13 cellular contexts compared by ENCODE assay signal in genomic region chr7:120550494-120551048, GRCh38.
DNase-seq lines count a peak whose midpoint lies in the region; ATAC-seq and TF ChIP-seq lines count a peak whose summit lies in the region.
"Had no signal": no experiment of that assay in that cellular context is flagged by ENCODE, and none has a peak within 500 bp of the region (broad histone marks: within the 10 kb centered on the region; RNA-seq: fewer than 3 reads in every experiment).

No MANE protein-coding gene starts in this region.

- peak; percentile 81 for DNase-seq in NCI-H69 (lab: John Stamatoyannopoulos, UW)
- DNase-seq in left kidney (ENCODE audit: low read depth, low spot score), result peak; percentile 34
- no peak for DNase-seq in inferior parietal cortex (ENCODE audit: extremely low spot score)
- DNase-seq in stimulated activated effector memory CD8-positive, alpha-beta T cell treated with anti-CD3 and anti-CD28 coated beads, Interleukin-12 subunit alpha, Interleukin-12 subunit beta, amount 100 ng/mL, for 72 hours (ENCODE audit: low spot score in 2 of 2), result no peak
- DNase-seq: activated CD4-positive, alpha-beta memory T cell treated with anti-CD3 and anti-CD28 coated beads for 36 hours; GOT3; SHP77 treated with DMSO at 0.1 percent for 48 hours; stimulated activated CD4-positive, alpha-beta T cell treated with anti-CD3 and anti-CD28 coated beads, Interleukin-1b, Interleukin-23, amount 100 ng/mL, for 48 hours; testis had no signal

- H3K4me1 Mint-ChIP-seq in stimulated activated effector memory CD8-positive, alpha-beta T cell treated with anti-CD3 and anti-CD28 coated beads, Interleukin-12 subunit alpha, Interleukin-12 subunit beta, amount 100 ng/mL, for 72 hours, result no peaks in the 10 kb centered on the region

- no peak overlapping the region for H3K27ac Mint-ChIP-seq in stimulated activated effector memory CD8-positive, alpha-beta T cell treated with anti-CD3 and anti-CD28 coated beads, Interleukin-12 subunit alpha, Interleukin-12 subunit beta, amount 100 ng/mL, for 72 hours
- H3K27ac Mint-ChIP-seq: activated CD4-positive, alpha-beta memory T cell treated with anti-CD3 and anti-CD28 coated beads for 36 hours; brain had no signal

- H3K36me3 Mint-ChIP-seq in stimulated activated effector memory CD8-positive, alpha-beta T cell treated with anti-CD3 and anti-CD28 coated beads, Interleukin-12 subunit alpha, Interleukin-12 subunit beta, amount 100 ng/mL, for 72 hours, result no peaks in the 10 kb centered on the region
- H3K36me3 Mint-ChIP-seq: activated CD4-positive, alpha-beta memory T cell treated with anti-CD3 and anti-CD28 coated beads for 36 hours; brain had no signal

- peaks cover 5% of the 10 kb centered on the region for H3K9me3 Mint-ChIP-seq in stimulated activated effector memory CD8-positive, alpha-beta T cell treated with anti-CD3 and anti-CD28 coated beads, Interleukin-12 subunit alpha, Interleukin-12 subunit beta, amount 100 ng/mL, for 72 hours
- H3K9me3 Mint-ChIP-seq: brain had no signal

- ATAC-seq in GM18868 (IDR thresholded peaks at IDR 0.05; ENCODE audit: unreplicated experiment) (peak; percentile 54), HG03039 (IDR thresholded peaks at IDR 0.05; ENCODE audit: unreplicated experiment) (peak; percentile 44), SK-N-SH treated with all-trans-retinoic acid at 6 μM for 48 hours (no peak)
- no peak for ATAC-seq in stimulated activated effector memory CD8-positive, alpha-beta T cell treated with anti-CD3 and anti-CD28 coated beads, Interleukin-12 subunit alpha, Interleukin-12 subunit beta, amount 100 ng/mL, for 72 hours

- H3K4me3 Mint-ChIP-seq in stimulated activated effector memory CD8-positive, alpha-beta T cell treated with anti-CD3 and anti-CD28 coated beads, Interleukin-12 subunit alpha, Interleukin-12 subunit beta, amount 100 ng/mL, for 72 hours, result no peak overlapping the region
- H3K4me3 Mint-ChIP-seq: activated CD4-positive, alpha-beta memory T cell treated with anti-CD3 and anti-CD28 coated beads for 36 hours; brain had no signal

TF ChIP-seq in SK-N-SH treated with all-trans-retinoic acid at 6 μM for 48 hours, 23 proteins besides CTCF, POLR2A, EP300 and RAD21:
- no peak for TF ChIP-seq ZNF70 (CRISPR knock-in tag; IDR thresholded peaks at IDR 0.05)
- TF ChIP-seq ZC3H10 (CRISPR knock-in tag; IDR thresholded peaks at IDR 0.05), result no peak
- no peak for TF ChIP-seq BACH2 (CRISPR knock-in tag; IDR thresholded peaks at IDR 0.05; ENCODE audit: borderline replicate concordance)
- TF ChIP-seq TCF4 (CRISPR knock-in tag; IDR thresholded peaks at IDR 0.05; ENCODE audit: borderline replicate concordance), result no peak
- no peak for TF ChIP-seq ZNF8 (CRISPR knock-in tag; IDR thresholded peaks at IDR 0.05)
- TF ChIP-seq OSR1 (CRISPR knock-in tag; IDR thresholded peaks at IDR 0.05), result no peak
- no peak for TF ChIP-seq ARNTL (CRISPR knock-in tag; IDR thresholded peaks at IDR 0.05; ENCODE audit: borderline replicate concordance, low read depth)
- no peak for TF ChIP-seq RARB (CRISPR knock-in tag; IDR thresholded peaks at IDR 0.05)
- no peak for TF ChIP-seq GLIS3 (CRISPR knock-in tag; IDR thresholded peaks at IDR 0.05)
- no peak for TF ChIP-seq CREB5 (CRISPR knock-in tag; IDR thresholded peaks at IDR 0.05; ENCODE audit: low read depth)
- no peak for TF ChIP-seq TOX (CRISPR knock-in tag; IDR thresholded peaks at IDR 0.05; ENCODE audit: borderline replicate concordance)
- no peak for TF ChIP-seq SNAI2 (CRISPR knock-in tag; IDR thresholded peaks at IDR 0.05)
- TF ChIP-seq ZNF565 (CRISPR knock-in tag; conservative IDR thresholded peaks at IDR 0.05; ENCODE audit: low read depth), result no peak

Comparison
In these comparisons a context has a peak if more than half of its experiments do, and no peak if none do; other contexts are left out.
1. ATAC-seq: peak in GM18868 (single experiment) and HG03039 (single experiment); none in stimulated activated effector memory CD8-positive, alpha-beta T cell treated with anti-CD3 and anti-CD28 coated beads, Interleukin-12 subunit alpha, Interleukin-12 subunit beta, amount 100 ng/mL, for 72 hours (single experiment) and SK-N-SH treated with all-trans-retinoic acid at 6 μM for 48 hours (single experiment).
2. DNase-seq: peak in NCI-H69 (single experiment) and left kidney (single experiment); none in inferior parietal cortex (single experiment) and stimulated activated effector memory CD8-positive, alpha-beta T cell treated with anti-CD3 and anti-CD28 coated beads, Interleukin-12 subunit alpha, Interleukin-12 subunit beta, amount 100 ng/mL, for 72 hours (0 of 2).